12 cellular contexts compared by ENCODE assay signal in the genomic region with DNA sequence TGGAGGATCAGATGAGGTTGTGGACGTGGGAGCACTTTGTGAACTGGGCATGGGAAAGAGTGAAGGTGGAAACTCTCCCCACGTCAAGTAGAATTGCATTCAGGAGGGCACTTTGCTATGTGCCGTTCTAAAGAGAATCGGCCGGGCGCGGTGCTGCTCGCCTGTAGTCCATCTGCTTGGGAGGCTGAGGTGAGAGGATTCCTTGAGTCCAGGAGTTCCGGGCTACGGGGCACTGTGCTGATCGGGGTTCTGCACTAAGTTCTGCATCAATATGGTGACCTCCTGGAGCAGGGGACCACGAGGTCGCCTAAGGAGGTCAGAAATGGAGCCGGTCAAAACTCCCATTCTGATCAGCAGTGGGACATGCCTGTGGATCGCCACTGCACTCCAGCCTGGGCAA.
DNase-seq lines count a peak whose midpoint lies in the region; ATAC-seq and TF ChIP-seq lines count a peak whose summit lies in the region.
"Had no signal": no experiment of that assay in that cellular context is flagged by ENCODE, and none has a peak within 500 bp of the region (broad histone marks: within the 10 kb centered on the region; RNA-seq: fewer than 3 reads in every experiment).

No MANE protein-coding gene starts in this region.

- no peak for ATAC-seq in HG03342 (IDR thresholded peaks at IDR 0.05; ENCODE audit: unreplicated experiment)

- intact Hi-C loops in sigmoid colon (cut with DNase I): no loop called here

- peaks cover 1% of the 10 kb centered on the region for H3K9me3 Mint-ChIP-seq in chondrocyte (ENCODE audit: low read depth)
- no peaks in the 10 kb centered on the region for H3K9me3 Mint-ChIP-seq in immature natural killer cell
- H3K9me3 Mint-ChIP-seq: CD4-positive, alpha-beta T cell had no signal

- H3K27ac Mint-ChIP-seq in chondrocyte (ENCODE audit: unreplicated experiment): no peak overlapping the region
- H3K27ac Mint-ChIP-seq in immature natural killer cell: no peak overlapping the region
- H3K27ac Mint-ChIP-seq: B cell; CD4-positive, alpha-beta T cell had no signal

- H3K4me1 Mint-ChIP-seq in chondrocyte (ENCODE audit: low read depth): no peaks in the 10 kb centered on the region
- H3K4me1 Mint-ChIP-seq in immature natural killer cell: peaks cover 0 to 4% of the 10 kb centered on the region in 2 donors

- H3K36me3 Mint-ChIP-seq in chondrocyte (ENCODE audit: low read depth): peaks cover 3% of the 10 kb centered on the region
- H3K36me3 Mint-ChIP-seq in immature natural killer cell: no peaks in the 10 kb centered on the region

- no peak for TF ChIP-seq POLR2A in sigmoid colon (IDR thresholded peaks at IDR 0.05)

- no peaks in the 10 kb centered on the region for H3K36me3 ChIP-seq in sigmoid colon

- no peak overlapping the region for H3K4me3 ChIP-seq in sigmoid colon

- no peak overlapping the region for H3K27ac ChIP-seq in sigmoid colon

- WGBS in sigmoid colon, 2 donors: 95% methylated on average over 15 of the region's 15 CpGs

- no peak for TF ChIP-seq CTCF in chondrocyte (IDR thresholded peaks at IDR 0.05)
- no peak for TF ChIP-seq CTCF in sigmoid colon (IDR thresholded peaks at IDR 0.05)

- H3K27me3 Mint-ChIP-seq in chondrocyte (ENCODE audit: low read depth) (no peaks in the 10 kb centered on the region), immature natural killer cell (ENCODE audit: low read depth in 3 of 3) (no peaks in the 10 kb centered on the region)
- H3K27me3 Mint-ChIP-seq: B cell; CD4-positive, alpha-beta T cell had no signal

- no peaks in the 10 kb centered on the region for H3K27me3 ChIP-seq in sigmoid colon

- H3K9me3 ChIP-seq in sigmoid colon: no peaks in the 10 kb centered on the region

- no peak overlapping the region for H3K4me3 Mint-ChIP-seq in chondrocyte (ENCODE audit: unreplicated experiment)
- no peak overlapping the region for H3K4me3 Mint-ChIP-seq in immature natural killer cell
- H3K4me3 Mint-ChIP-seq: B cell; CD4-positive, alpha-beta T cell had no signal

- no peak for TF ChIP-seq EP300 in sigmoid colon (IDR thresholded peaks at IDR 0.05)

- no peaks in the 10 kb centered on the region for H3K4me1 ChIP-seq in sigmoid colon

- peak; percentile 63 for DNase-seq in chondrocyte (ENCODE audit: low spot score)
- peak; percentile 42 for DNase-seq in islet precursor cell
- DNase-seq in sigmoid colon: peak; percentile 35
- no peak for DNase-seq in immature natural killer cell
- DNase-seq in cerebellum (ENCODE audit: low spot score): no peak
- DNase-seq in activated naive CD4-positive, alpha-beta T cell treated with Interleukin-2 at 50 U/mL for 16 hours: no peak
- DNase-seq: C1 segment of cervical spinal cord; Calu3; CD4-positive, alpha-beta T cell; DMS 273 treated with DMSO at 0.1 percent for 48 hours had no signal

Comparison
In these comparisons a context has a peak if more than half of its experiments do, and no peak if none do; other contexts are left out.
1. DNase-seq: peak in chondrocyte (single experiment), islet precursor cell (single experiment) and sigmoid colon (single experiment); none in immature natural killer cell (0 of 3), cerebellum (single experiment) and activated naive CD4-positive, alpha-beta T cell treated with Interleukin-2 at 50 U/mL for 16 hours (single experiment).